17 cellular contexts compared by ENCODE assay signal in the genomic region with DNA sequence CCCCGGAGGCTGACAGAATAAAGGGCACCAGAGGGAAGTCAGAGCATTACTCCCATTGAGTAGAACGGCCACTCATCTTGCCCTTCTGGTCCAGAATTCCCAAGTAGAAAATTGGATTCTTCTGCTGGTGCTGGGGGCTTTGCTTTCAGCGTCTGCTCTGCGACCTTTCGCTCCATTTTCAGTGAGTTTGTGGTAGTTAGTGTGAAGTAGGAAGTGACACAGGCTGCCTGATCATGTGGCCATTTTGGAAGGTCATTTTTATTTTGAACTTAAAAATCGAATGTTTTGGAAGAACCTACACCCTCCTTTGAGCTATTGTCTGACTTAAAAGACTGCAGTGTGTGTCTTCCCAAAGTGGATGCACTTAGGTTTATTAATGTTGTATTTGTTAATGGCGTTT. TPM values are rescaled to one million over a fixed set of nuclear protein-coding genes. Genes with fewer than 3 reads are reported as not detected.
DNase-seq lines count a peak whose midpoint lies in the region; ATAC-seq and TF ChIP-seq lines count a peak whose summit lies in the region.
"Had no signal": no experiment of that assay in that cellular context is flagged by ENCODE, and none has a peak within 500 bp of the region (broad histone marks: within the 10 kb centered on the region; RNA-seq: fewer than 3 reads in every experiment).

No MANE protein-coding gene starts in this region.

- H3K4me3 Mint-ChIP-seq in activated CD4-positive, alpha-beta T cell treated with anti-CD3 and anti-CD28 coated beads, Interleukin-2, amount 10 ng/mL, durations not matched to agents 7 days and 5 days, result no peak overlapping the region
- no peak overlapping the region for H3K4me3 Mint-ChIP-seq in WTC11
- H3K4me3 Mint-ChIP-seq in stimulated activated effector memory CD8-positive, alpha-beta T cell treated with anti-CD3 and anti-CD28 coated beads, Interleukin-12 subunit alpha, Interleukin-12 subunit beta, amount 100 ng/mL, for 72 hours, result no peak overlapping the region
- H3K4me3 Mint-ChIP-seq: GM23338 had no signal

- no peak for DNase-seq in activated CD4-positive, alpha-beta T cell treated with anti-CD3 and anti-CD28 coated beads, Interleukin-2, amount 10 ng/mL, durations not matched to agents 7 days and 5 days
- DNase-seq in activated CD4-positive, alpha-beta T cell treated with anti-CD3 and anti-CD28 coated beads for 48 hours, result no peak
- DNase-seq in WTC11 (ENCODE audit: low spot score) (no peak), left lobe of liver (ENCODE audit: low spot score) (peak; percentile 24), amygdala (lab: John Stamatoyannopoulos, UW) (no peak)
- DNase-seq in stimulated activated effector memory CD8-positive, alpha-beta T cell treated with anti-CD3 and anti-CD28 coated beads, Interleukin-12 subunit alpha, Interleukin-12 subunit beta, amount 100 ng/mL, for 72 hours (ENCODE audit: low spot score in 2 of 2), result no peak
- no peak for DNase-seq in activated CD4-positive, CD25-positive, alpha-beta regulatory T cell (lab: John Stamatoyannopoulos, UW)
- DNase-seq: COR-L47, DMS153, KG1, NCI-H1092 treated with DMSO at 0.1 percent for 48 hours, NCI-H1694, NCI-H524 had no signal

- CTCF ChIA-PET in activated CD4-positive, alpha-beta T cell treated with anti-CD3 and anti-CD28 coated beads, Interleukin-2, amount 10 ng/mL, durations not matched to agents 7 days and 5 days (lab: Charles Lee), result interaction anchor here (0.9 kb wide), 1 partner anchor 56 kb away, joined by 3 read pairs; no protein-coding TSS in a partner anchor
- CTCF ChIA-PET in WTC11 (lab: Charles Lee), result no interaction called here

- H3K9me3 Mint-ChIP-seq in activated CD4-positive, alpha-beta T cell treated with anti-CD3 and anti-CD28 coated beads, Interleukin-2, amount 10 ng/mL, durations not matched to agents 7 days and 5 days, result no peaks in the 10 kb centered on the region
- H3K9me3 Mint-ChIP-seq in WTC11, result no peaks in the 10 kb centered on the region
- H3K9me3 Mint-ChIP-seq in stimulated activated effector memory CD8-positive, alpha-beta T cell treated with anti-CD3 and anti-CD28 coated beads, Interleukin-12 subunit alpha, Interleukin-12 subunit beta, amount 100 ng/mL, for 72 hours, result no peaks in the 10 kb centered on the region
- H3K9me3 Mint-ChIP-seq: GM23338 had no signal

- POLR2A ChIA-PET in activated CD4-positive, alpha-beta T cell treated with anti-CD3 and anti-CD28 coated beads, Interleukin-2, amount 10 ng/mL, durations not matched to agents 7 days and 5 days (lab: Charles Lee), result no interaction called here
- POLR2A ChIA-PET in WTC11 (lab: Charles Lee), result no interaction called here

- H3K4me1 Mint-ChIP-seq in activated CD4-positive, alpha-beta T cell treated with anti-CD3 and anti-CD28 coated beads, Interleukin-2, amount 10 ng/mL, durations not matched to agents 7 days and 5 days, result peaks cover 38% of the 10 kb centered on the region
- peaks cover 28% of the 10 kb centered on the region for H3K4me1 Mint-ChIP-seq in WTC11
- H3K4me1 Mint-ChIP-seq in stimulated activated effector memory CD8-positive, alpha-beta T cell treated with anti-CD3 and anti-CD28 coated beads, Interleukin-12 subunit alpha, Interleukin-12 subunit beta, amount 100 ng/mL, for 72 hours, result peaks cover 62% of the 10 kb centered on the region

- H3K36me3 Mint-ChIP-seq in activated CD4-positive, alpha-beta T cell treated with anti-CD3 and anti-CD28 coated beads, Interleukin-2, amount 10 ng/mL, durations not matched to agents 7 days and 5 days (ENCODE audit: low read depth), result peaks cover 29% of the 10 kb centered on the region
- peaks cover 8% of the 10 kb centered on the region for H3K36me3 Mint-ChIP-seq in WTC11
- peaks cover 64% of the 10 kb centered on the region for H3K36me3 Mint-ChIP-seq in stimulated activated effector memory CD8-positive, alpha-beta T cell treated with anti-CD3 and anti-CD28 coated beads, Interleukin-12 subunit alpha, Interleukin-12 subunit beta, amount 100 ng/mL, for 72 hours

- no peak for ATAC-seq in WTC11
- no peak for ATAC-seq in left lobe of liver
- no peak for ATAC-seq in stimulated activated effector memory CD8-positive, alpha-beta T cell treated with anti-CD3 and anti-CD28 coated beads, Interleukin-12 subunit alpha, Interleukin-12 subunit beta, amount 100 ng/mL, for 72 hours
- no peak for ATAC-seq in HG03139 (IDR thresholded peaks at IDR 0.05; ENCODE audit: unreplicated experiment)
- ATAC-seq: GM23338, Panc1, Right ventricle myocardium inferior had no signal

- no peak for TF ChIP-seq CTCF in WTC11 (IDR thresholded peaks at IDR 0.05)

- H3K27ac Mint-ChIP-seq in activated CD4-positive, alpha-beta T cell treated with anti-CD3 and anti-CD28 coated beads, Interleukin-2, amount 10 ng/mL, durations not matched to agents 7 days and 5 days, result peak overlapping the region; percentile 37
- H3K27ac Mint-ChIP-seq in WTC11, result 0 out of 2 replicates have a peak overlapping the region, but pooled peaks have one; percentile 17
- H3K27ac Mint-ChIP-seq in stimulated activated effector memory CD8-positive, alpha-beta T cell treated with anti-CD3 and anti-CD28 coated beads, Interleukin-12 subunit alpha, Interleukin-12 subunit beta, amount 100 ng/mL, for 72 hours, result peak overlapping the region; percentile 40
- H3K27ac Mint-ChIP-seq: GM23338 had no signal

- H3K27me3 Mint-ChIP-seq in activated CD4-positive, alpha-beta T cell treated with anti-CD3 and anti-CD28 coated beads, Interleukin-2, amount 10 ng/mL, durations not matched to agents 7 days and 5 days, result no peaks in the 10 kb centered on the region
- no peaks in the 10 kb centered on the region for H3K27me3 Mint-ChIP-seq in WTC11 (ENCODE audit: low read depth)

TF ChIP-seq in WTC11, 78 proteins besides CTCF, POLR2A, EP300 and RAD21 (continues in another document):
- no peak for TF ChIP-seq FOXP4 (CRISPR knock-in tag; IDR thresholded peaks at IDR 0.05)
- TF ChIP-seq ZNF671 (CRISPR knock-in tag; IDR thresholded peaks at IDR 0.05), result no peak
- TF ChIP-seq, protein P1, sequence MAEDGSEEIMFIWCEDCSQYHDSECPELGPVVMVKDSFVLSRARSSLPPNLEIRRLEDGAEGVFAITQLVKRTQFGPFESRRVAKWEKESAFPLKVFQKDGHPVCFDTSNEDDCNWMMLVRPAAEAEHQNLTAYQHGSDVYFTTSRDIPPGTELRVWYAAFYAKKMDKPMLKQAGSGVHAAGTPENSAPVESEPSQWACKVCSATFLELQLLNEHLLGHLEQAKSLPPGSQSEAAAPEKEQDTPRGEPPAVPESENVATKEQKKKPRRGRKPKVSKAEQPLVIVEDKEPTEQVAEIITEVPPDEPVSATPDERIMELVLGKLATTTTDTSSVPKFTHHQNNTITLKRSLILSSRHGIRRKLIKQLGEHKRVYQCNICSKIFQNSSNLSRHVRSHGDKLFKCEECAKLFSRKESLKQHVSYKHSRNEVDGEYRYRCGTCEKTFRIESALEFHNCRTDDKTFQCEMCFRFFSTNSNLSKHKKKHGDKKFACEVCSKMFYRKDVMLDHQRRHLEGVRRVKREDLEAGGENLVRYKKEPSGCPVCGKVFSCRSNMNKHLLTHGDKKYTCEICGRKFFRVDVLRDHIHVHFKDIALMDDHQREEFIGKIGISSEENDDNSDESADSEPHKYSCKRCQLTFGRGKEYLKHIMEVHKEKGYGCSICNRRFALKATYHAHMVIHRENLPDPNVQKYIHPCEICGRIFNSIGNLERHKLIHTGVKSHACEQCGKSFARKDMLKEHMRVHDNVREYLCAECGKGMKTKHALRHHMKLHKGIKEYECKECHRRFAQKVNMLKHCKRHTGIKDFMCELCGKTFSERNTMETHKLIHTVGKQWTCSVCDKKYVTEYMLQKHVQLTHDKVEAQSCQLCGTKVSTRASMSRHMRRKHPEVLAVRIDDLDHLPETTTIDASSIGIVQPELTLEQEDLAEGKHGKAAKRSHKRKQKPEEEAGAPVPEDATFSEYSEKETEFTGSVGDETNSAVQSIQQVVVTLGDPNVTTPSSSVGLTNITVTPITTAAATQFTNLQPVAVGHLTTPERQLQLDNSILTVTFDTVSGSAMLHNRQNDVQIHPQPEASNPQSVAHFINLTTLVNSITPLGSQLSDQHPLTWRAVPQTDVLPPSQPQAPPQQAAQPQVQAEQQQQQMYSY (CRISPR knock-in tag; IDR thresholded peaks at IDR 0.05), result no peak
- no peak for TF ChIP-seq ZNF138 (CRISPR knock-in tag; conservative IDR thresholded peaks at IDR 0.05)
- no peak for TF ChIP-seq MYBL2 (CRISPR knock-in tag; IDR thresholded peaks at IDR 0.05)
- no peak for TF ChIP-seq ATF1 (CRISPR knock-in tag; IDR thresholded peaks at IDR 0.05)
- no peak for TF ChIP-seq E2F5 (CRISPR knock-in tag; IDR thresholded peaks at IDR 0.05)

RNA-seq across cellular contexts. Expression of gene FAM120AOS, which starts 56.7 kb away (rescaled TPM):
- 10 to 100 TPM; 34.9 to 35.4 TPM for total RNA-seq in activated CD4-positive, alpha-beta T cell treated with anti-CD3 and anti-CD28 coated beads, Interleukin-2, amount 10 ng/mL, durations not matched to agents 7 days and 5 days
- 43.7 to 48.1 TPM (median 44.4 TPM) in 3 replicates for total RNA-seq in WTC11 (2021)
- total RNA-seq in left lobe of liver, result 16.3 TPM

RNA-seq across cellular contexts. Expression of gene FAM120A, which starts 58.6 kb away (rescaled TPM):
- 100 to 1,000 TPM; 118 to 135 TPM for total RNA-seq in activated CD4-positive, alpha-beta T cell treated with anti-CD3 and anti-CD28 coated beads, Interleukin-2, amount 10 ng/mL, durations not matched to agents 7 days and 5 days
- total RNA-seq in WTC11 (2021), result 53.3 to 61.5 TPM (median 60.1 TPM) in 3 replicates
- total RNA-seq in left lobe of liver, result 72.2 TPM
